Comparison of ENCODE assay signal across 10 cellular contexts in genomic region chr7:142188846-142189245, GRCh38.
A peak's percentile ranks its signal among the peaks of the same experiment; 100 is the strongest.
DNase-seq lines count a peak whose midpoint lies in the region; ATAC-seq, FAIRE-seq and TF ChIP-seq lines count a peak whose summit lies in the region.
"Had no signal": no experiment of that assay in that cellular context is flagged by ENCODE, and none has a peak within 500 bp of the region (broad histone marks: within the 10 kb centered on the region; RNA-seq: fewer than 3 reads in every experiment).

No MANE protein-coding gene starts in this region.

- H3K4me2 ChIP-seq in neuronal stem cell (ENCODE audit: insufficient read depth, low read length, poor library complexity, severe bottlenecking) = no peak overlapping the region

- H3K27ac Mint-ChIP-seq in activated CD4-positive, alpha-beta memory T cell treated with anti-CD3 and anti-CD28 coated beads for 36 hours = no peak overlapping the region
- H3K27ac Mint-ChIP-seq: IgD-negative memory B cell had no signal

- H3K27ac ChIP-seq in lower lobe of right lung (no peak overlapping the region), spleen (no peak overlapping the region), neuronal stem cell (replicated peaks; ENCODE audit: low read length) (no peak overlapping the region)

- peaks cover 5% of the 10 kb centered on the region for H3K4me1 Mint-ChIP-seq in activated CD4-positive, alpha-beta memory T cell treated with anti-CD3 and anti-CD28 coated beads for 36 hours (ENCODE audit: low read depth)
- H3K4me1 Mint-ChIP-seq: IgD-negative memory B cell had no signal

- TF ChIP-seq POLR2A in spleen (IDR thresholded peaks at IDR 0.05) = no peak

- no peak overlapping the region for H2AFZ ChIP-seq in neuronal stem cell (ENCODE audit: low read length)

- intact Hi-C loops in lower lobe of right lung (cut with DNase I) (no loop called here), spleen (cut with DNase I; ENCODE audit: low total_unique reads) (loop anchor here (5.0 kb wide), 1 partner anchor 212 kb away; no protein-coding TSS in a partner anchor)
- intact Hi-C loops in activated CD4-positive, alpha-beta memory T cell treated with anti-CD3 and anti-CD28 coated beads for 36 hours (cut with micrococcal nuclease) = loop anchor here (2.0 kb wide), 1 partner anchor 212 kb away; no protein-coding TSS in a partner anchor

- no peak for DNase-seq in D721Med (ENCODE audit: insufficient read length, low spot score)
- DNase-seq in astrocyte of the hippocampus (ENCODE audit: low read depth, low spot score) = peak; percentile 18
- no peak for DNase-seq in lower lobe of right lung
- no peak for DNase-seq in spleen
- no peak for DNase-seq in MG63
- no peak for DNase-seq in activated CD4-positive, alpha-beta memory T cell treated with anti-CD3 and anti-CD28 coated beads for 36 hours
- no peak for DNase-seq in neuronal stem cell (ENCODE audit: low spot score)
- DNase-seq: activated CD4-positive, CD25-positive, alpha-beta regulatory T cell treated with anti-CD3 and anti-CD28 coated beads, Interleukin-2, amount 50 U/mL, for 72 hours had no signal

- no peaks in the 10 kb centered on the region for H3K79me1 ChIP-seq in neuronal stem cell (ENCODE audit: low read depth, low read length)

- H3K27me3 ChIP-seq in lower lobe of right lung (ENCODE audit: low read depth) (no peaks in the 10 kb centered on the region), spleen (replicated peaks in 1 of 7) (peaks cover 0 to 3% (median 0%) of the 10 kb centered on the region in 7 donors), MG63 (no peaks in the 10 kb centered on the region), neuronal stem cell (ENCODE audit: control insufficient read depth in 3 of 3, insufficient read depth in 3 of 3, low read depth in 1 of 3, low read length in 3 of 3) (no peaks in the 10 kb centered on the region)

- H3K18ac ChIP-seq in neuronal stem cell (ENCODE audit: low read length) = no peak overlapping the region

- H3K4me3 ChIP-seq in lower lobe of right lung = no peak overlapping the region
- H3K4me3 ChIP-seq in spleen = no peak overlapping the region
- H3K4me3 ChIP-seq in MG63 = no peak overlapping the region
- H3K4me3 ChIP-seq in neuronal stem cell (ENCODE audit: low read length in 2 of 2) = no peak overlapping the region

- no peak overlapping the region for H3K4me3 Mint-ChIP-seq in activated CD4-positive, alpha-beta memory T cell treated with anti-CD3 and anti-CD28 coated beads for 36 hours
- H3K4me3 Mint-ChIP-seq: IgD-negative memory B cell had no signal

- FAIRE-seq in D721Med (lab: Jason Lieb, UNC) = no peak

- H3K23ac ChIP-seq in neuronal stem cell (ENCODE audit: low read depth, low read length, poor library complexity) = no peak overlapping the region

- H3K14ac ChIP-seq in neuronal stem cell (ENCODE audit: low read length) = no peak overlapping the region

- peaks cover 4% of the 10 kb centered on the region for H3K27me3 Mint-ChIP-seq in activated CD4-positive, alpha-beta memory T cell treated with anti-CD3 and anti-CD28 coated beads for 36 hours

- CTCF ChIA-PET in activated CD4-positive, alpha-beta memory T cell treated with anti-CD3 and anti-CD28 coated beads for 36 hours (lab: Charles Lee) = no interaction called here

- POLR2A ChIA-PET in activated CD4-positive, alpha-beta memory T cell treated with anti-CD3 and anti-CD28 coated beads for 36 hours (lab: Charles Lee) = no interaction called here

- no peak overlapping the region for H2BK15ac ChIP-seq in neuronal stem cell (ENCODE audit: low read length)

- H3K36me3 Mint-ChIP-seq in activated CD4-positive, alpha-beta memory T cell treated with anti-CD3 and anti-CD28 coated beads for 36 hours = no peaks in the 10 kb centered on the region
- H3K36me3 Mint-ChIP-seq: IgD-negative memory B cell had no signal

- H2BK120ac ChIP-seq in neuronal stem cell (ENCODE audit: low read depth, low read length) = no peak overlapping the region

- H3K36me3 ChIP-seq in lower lobe of right lung (no peaks in the 10 kb centered on the region), spleen (no peaks in the 10 kb centered on the region), MG63 (no peaks in the 10 kb centered on the region), neuronal stem cell (replicated peaks in 1 of 2; ENCODE audit: control insufficient read depth in 2 of 2, insufficient read depth in 2 of 2, low read length in 2 of 2) (no peaks in the 10 kb centered on the region)

- no peak overlapping the region for H4K8ac ChIP-seq in neuronal stem cell (ENCODE audit: low read depth, low read length)

- no peak overlapping the region for H3K9ac ChIP-seq in neuronal stem cell (ENCODE audit: low read depth, low read length, poor library complexity)

- H3K4ac ChIP-seq in neuronal stem cell (ENCODE audit: low read length) = no peak overlapping the region

- peaks cover 4% of the 10 kb centered on the region for H3K4me1 ChIP-seq in lower lobe of right lung
- peaks cover 0 to 14% (median 0%) of the 10 kb centered on the region in 6 donors for H3K4me1 ChIP-seq in spleen
- H3K4me1 ChIP-seq in neuronal stem cell (ENCODE audit: control insufficient read depth in 2 of 2, insufficient read depth in 1 of 2, low read depth in 1 of 2, low read length in 2 of 2) = no peaks in the 10 kb centered on the region

- H2BK5ac ChIP-seq in neuronal stem cell (ENCODE audit: low read length) = no peak overlapping the region

- no peak overlapping the region for H2BK12ac ChIP-seq in neuronal stem cell (ENCODE audit: low read length)

- H2AK5ac ChIP-seq in neuronal stem cell (ENCODE audit: low read depth, low read length) = no peak overlapping the region

- peak; percentile 57 for TF ChIP-seq CTCF in D721Med (IDR thresholded peaks at IDR 0.05; ENCODE audit: insufficient read depth, missing control alignments)
- TF ChIP-seq CTCF in LNCAP (IDR thresholded peaks at IDR 0.05) = peak; percentile 47
- TF ChIP-seq CTCF in lower lobe of right lung (IDR thresholded peaks at IDR 0.05) = peak; percentile 36
- peak in 4 of 11 experiments; percentile 8 to 39 (median 29) for TF ChIP-seq CTCF in spleen (IDR thresholded peaks at IDR 0.05 in 8 of 11, conservative IDR thresholded peaks at IDR 0.05 in 3 of 11)

- no peaks in the 10 kb centered on the region for H3K9me3 ChIP-seq in lower lobe of right lung
- no peaks in the 10 kb centered on the region for H3K9me3 ChIP-seq in spleen
- no peaks in the 10 kb centered on the region for H3K9me3 ChIP-seq in MG63
- H3K9me3 ChIP-seq in neuronal stem cell (replicated peaks in 1 of 2; ENCODE audit: control insufficient read depth in 2 of 2, insufficient read depth in 1 of 2, low read depth in 1 of 2, low read length in 2 of 2) = no peaks in the 10 kb centered on the region

- no peaks in the 10 kb centered on the region for H3K9me3 Mint-ChIP-seq in activated CD4-positive, alpha-beta memory T cell treated with anti-CD3 and anti-CD28 coated beads for 36 hours

- no peak overlapping the region for H4K91ac ChIP-seq in neuronal stem cell (ENCODE audit: low read depth, low read length, poor library complexity)

- no peak for ATAC-seq in lower lobe of right lung
